ENCODE assay signal across 9 cellular contexts in the genomic region with DNA sequence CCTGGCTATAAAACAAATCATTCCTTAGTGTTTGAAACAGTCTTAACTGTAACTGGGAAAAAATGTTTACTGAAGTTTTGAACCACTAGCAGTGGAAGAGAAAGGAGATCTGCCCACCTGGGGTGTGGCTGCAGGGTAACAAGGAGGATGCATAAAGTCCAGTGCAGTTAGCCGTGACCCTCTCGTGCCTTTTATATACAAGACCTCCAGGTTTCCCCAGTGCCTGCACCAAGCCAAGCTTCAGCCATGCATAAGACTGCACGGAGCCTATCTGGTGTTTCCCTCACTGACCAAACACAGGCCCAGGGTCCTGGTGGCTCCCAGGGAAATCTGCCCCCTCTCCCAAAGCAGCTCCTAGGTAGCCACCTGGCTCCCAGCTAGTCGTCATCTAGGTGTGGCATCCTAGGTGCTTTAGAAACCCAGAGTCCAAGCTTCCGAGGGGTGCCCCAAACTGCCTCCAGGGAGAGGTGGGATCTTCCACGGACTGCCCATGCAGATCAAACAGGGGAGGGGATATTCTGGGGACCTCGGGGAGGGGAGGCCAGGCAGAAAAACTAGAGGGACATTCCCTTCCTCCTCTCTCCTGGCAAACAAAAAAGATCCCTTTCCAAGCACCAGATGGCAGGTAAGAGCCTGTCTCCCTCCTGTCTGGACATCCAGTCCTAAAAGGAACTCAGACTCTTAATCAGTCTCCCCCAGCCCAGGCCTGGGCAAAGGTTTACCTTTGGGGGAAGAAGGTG. TPM values are rescaled to one million over a fixed set of nuclear protein-coding genes. Genes with fewer than 3 reads are reported as not detected.
A peak's percentile ranks its signal among the peaks of the same experiment; 100 is the strongest.
DNase-seq lines count a peak whose midpoint lies in the region; ATAC-seq, FAIRE-seq and TF ChIP-seq lines count a peak whose summit lies in the region.
"Had no signal": no experiment of that assay in that cellular context is flagged by ENCODE, and none has a peak within 500 bp of the region (broad histone marks: within the 10 kb centered on the region; RNA-seq: fewer than 3 reads in every experiment).

No MANE protein-coding gene starts in this region.

- POLR2A ChIA-PET in PC-3 (lab: Charles Lee; ENCODE audit: unreplicated experiment) = interaction anchor here (0.6 kb wide), 2 partner anchors 151 to 292 kb away, joined by 3 read pairs; no protein-coding TSS in a partner anchor

- WGBS in esophagus squamous epithelium, 2 donors = 21 to 35% methylated on average over 3 to 5 of the region's 7 CpGs

- no peak for ATAC-seq in DND-41 (ENCODE audit: insufficient read depth, low read depth)
- ATAC-seq in PC-3 = no peak
- no peak for ATAC-seq in HG03159 (IDR thresholded peaks at IDR 0.05; ENCODE audit: unreplicated experiment)

- peak overlapping the region; percentile 87 for H3K4me2 ChIP-seq in DND-41 (ENCODE audit: insufficient read depth, low read length)
- H3K4me2 ChIP-seq in PC-3 (ENCODE audit: low read length) = peak overlapping the region; percentile 90

- H3K9me3 ChIP-seq in DND-41 (ENCODE audit: insufficient read depth, low read length, severe bottlenecking) = no peaks in the 10 kb centered on the region
- H3K9me3 ChIP-seq in PC-3 (ENCODE audit: low read length) = no peaks in the 10 kb centered on the region
- H3K9me3 ChIP-seq in esophagus squamous epithelium = no peaks in the 10 kb centered on the region

- H3K79me2 ChIP-seq in DND-41 (ENCODE audit: insufficient read depth, low read length) (no peaks in the 10 kb centered on the region), PC-3 (ENCODE audit: low read length) (peaks cover 76% of the 10 kb centered on the region)

- H4K20me1 ChIP-seq in DND-41 (ENCODE audit: insufficient read depth, low read length) = peaks cover 18% of the 10 kb centered on the region
- H4K20me1 ChIP-seq in PC-3 (ENCODE audit: low read length) = peaks cover 69% of the 10 kb centered on the region

- H3K4me1 ChIP-seq in DND-41 (ENCODE audit: insufficient read depth, low read length) = peaks cover 39% of the 10 kb centered on the region
- H3K4me1 ChIP-seq in PC-3 (ENCODE audit: insufficient read depth, low read length) = peaks cover 48% of the 10 kb centered on the region
- H3K4me1 ChIP-seq in esophagus squamous epithelium = peaks cover 35 to 87% (median 43%) of the 10 kb centered on the region in 3 donors

- H3F3A ChIP-seq in PC-3 (ENCODE audit: low read length, unreplicated experiment) = no peaks in the 10 kb centered on the region

- no peaks in the 10 kb centered on the region for H3K9me2 ChIP-seq in PC-3 (replicated peaks; ENCODE audit: low read length)

- H3K27me3 ChIP-seq in DND-41 (ENCODE audit: insufficient read depth, low read length, poor library complexity) (peaks cover 20% of the 10 kb centered on the region), PC-3 (ENCODE audit: low read length) (no peaks in the 10 kb centered on the region), esophagus squamous epithelium (no peaks in the 10 kb centered on the region)

- H3K9ac ChIP-seq in DND-41 (ENCODE audit: low read depth, low read length) (no peak overlapping the region; the same call in 1 of the 2 replicates), PC-3 (ENCODE audit: low read length) (peak overlapping the region; percentile 92)

- CTCF ChIA-PET in PC-3 (lab: Charles Lee) = interaction anchor here (1.0 kb wide), 1 partner anchor 49 kb away, joined by 3 read pairs; no protein-coding TSS in a partner anchor

- no peak for FAIRE-seq in GM12892 (lab: Jason Lieb, UNC)

- H3K27ac ChIP-seq in DND-41 (ENCODE audit: low read length) (no peak overlapping the region), PC-3 (ENCODE audit: low read length) (peak overlapping the region; percentile 38), esophagus squamous epithelium (peak overlapping the region; percentile 91 to 97 (median 96))

- H3K4me3 ChIP-seq in DND-41 (ENCODE audit: low read depth in 1 of 2, low read length in 2 of 2) = peak overlapping the region in 1 of 2 experiments; percentile 80; a peak in 2 of 4 replicates
- peak overlapping the region; percentile 95 for H3K4me3 ChIP-seq in PC-3 (ENCODE audit: low read length)
- H3K4me3 ChIP-seq in esophagus squamous epithelium = peak overlapping the region; percentile 77 to 91 (median 91)
- peak overlapping the region; percentile 98 for H3K4me3 ChIP-seq in retinal pigment epithelial cell (ENCODE audit: low read length)

- H2AFZ ChIP-seq in DND-41 (ENCODE audit: low read depth, low read length) = no peak overlapping the region
- H2AFZ ChIP-seq in PC-3 (ENCODE audit: low read length) = no peak overlapping the region

- TF ChIP-seq POLR2A in esophagus squamous epithelium (IDR thresholded peaks at IDR 0.05) (no peak), GM12892 (IDR thresholded peaks at IDR 0.05; ENCODE audit: low read depth, low read length) (no peak)

- intact Hi-C loops in PC-3 (cut with micrococcal nuclease) (loop anchor here (1.0 to 5.0 kb wide), 4 partner anchors 19 to 196 kb away; no protein-coding TSS in a partner anchor), esophagus squamous epithelium (cut with DNase I) (no loop called here)

- TF ChIP-seq CTCF in DND-41 (IDR thresholded peaks at IDR 0.05; ENCODE audit: borderline replicate concordance, extremely low read depth, low read length, poor library complexity, severe bottlenecking) = no peak
- TF ChIP-seq CTCF in PC-3 (conservative IDR thresholded peaks at IDR 0.05; ENCODE audit: low read depth, low read length) = no peak
- TF ChIP-seq CTCF in esophagus squamous epithelium (IDR thresholded peaks at IDR 0.05) = peak in 3 of 6 experiments; percentile 35 to 49 (median 45)
- peak; percentile 18 for TF ChIP-seq CTCF in retinal pigment epithelial cell (conservative IDR thresholded peaks at IDR 0.05; ENCODE audit: low read depth, low read length)

- DNase-seq in DND-41 (no peak), PC-3 (peak; percentile 22), esophagus squamous epithelium (lab: John Stamatoyannopoulos, UW) (no peak), retinal pigment epithelial cell (ENCODE audit: low read depth) (no peak), GM12892 (ENCODE audit: insufficient read length) (no peak), NCI-H1694 (lab: John Stamatoyannopoulos, UW) (no peak), NCI-H1436 (lab: John Stamatoyannopoulos, UW) (no peak)
- DNase-seq: RPMI8226 had no signal

- BruUV-seq in PC-3 (replicated peaks; lab: Mats Ljungman, UMichigan) = no TSS peak

- no peaks in the 10 kb centered on the region for H3K36me3 ChIP-seq in DND-41 (ENCODE audit: insufficient read depth, low read length)
- peaks cover 20% of the 10 kb centered on the region for H3K36me3 ChIP-seq in PC-3 (ENCODE audit: low read depth, low read length)
- H3K36me3 ChIP-seq in esophagus squamous epithelium = no peaks in the 10 kb centered on the region

RNA-seq across cellular contexts. Expression of a gene that starts 2.7 kb away (rescaled TPM):
- 56.4 and 77.1 TPM in 2 replicates for total RNA-seq in PC-3 (2014; rRNA removed)
- total RNA-seq in esophagus squamous epithelium = 10 to 100 TPM; 17.7 to 31.4 (median 24.2) TPM
- polyA plus RNA-seq in GM12892 (2012; ENCODE audit: missing spikeins) = 1.0 TPM
